In the genomic region with DNA sequence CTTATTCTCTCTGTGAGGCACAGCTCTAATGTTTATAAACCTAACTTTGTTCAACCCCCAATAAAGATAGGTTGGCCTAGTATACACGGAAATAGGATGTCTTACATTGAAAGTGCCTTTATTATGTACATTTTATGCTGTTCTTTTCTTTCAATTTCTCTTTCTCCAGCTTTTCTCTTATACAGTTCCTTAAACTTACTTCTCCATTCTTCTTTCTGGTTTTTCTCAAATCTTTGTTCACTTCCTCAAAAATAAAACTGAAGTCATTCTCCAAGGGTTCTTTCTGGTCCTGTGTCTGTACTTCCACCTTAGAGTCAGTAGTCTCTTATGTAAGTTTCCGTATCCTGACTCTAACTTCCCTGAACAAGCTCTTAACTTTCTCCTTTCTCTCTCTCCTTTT, we compare ENCODE assay signal across 9 cellular contexts. TPM values are rescaled to one million over a fixed set of nuclear protein-coding genes. Genes with fewer than 3 reads are reported as not detected.
DNase-seq lines count a peak whose midpoint lies in the region; ATAC-seq lines count a peak whose summit lies in the region.
"Had no signal": no experiment of that assay in that cellular context is flagged by ENCODE, and none has a peak within 500 bp of the region (broad histone marks: within the 10 kb centered on the region; RNA-seq: fewer than 3 reads in every experiment).

No MANE protein-coding gene starts in this region.

- no peak overlapping the region for H3K4ac ChIP-seq in mesenchymal stem cell (ENCODE audit: low read depth in 1 of 2, low read length in 2 of 2)

- H2BK5ac ChIP-seq in mesenchymal stem cell (ENCODE audit: low read depth, low read length, poor library complexity, severe bottlenecking) = no peak overlapping the region

- no peak overlapping the region for H2BK120ac ChIP-seq in mesenchymal stem cell (ENCODE audit: low read depth, low read length)

- peak; percentile 55 for DNase-seq in Ammon's horn (ENCODE audit: low spot score)
- peak; percentile 74 for DNase-seq in KBM-7
- no peak for DNase-seq in activated T-helper 1 cell treated with anti-CD3 and anti-CD28 coated beads, Interleukin-12 subunit alpha, Interleukin-12 subunit beta, Interleukin-2, Interleukin-4 antibody, amounts not matched to agents 30 ng/mL and 10 ng/mL and 1 ng/mL, durations not matched to agents 14 hours and 24 hours and 36 hours (ENCODE audit: low spot score)
- peak; percentile 25 for DNase-seq in mesenchymal stem cell
- DNase-seq in NCI-H510A (lab: John Stamatoyannopoulos, UW) = no peak
- no peak for DNase-seq in hypothalamus (lab: John Stamatoyannopoulos, UW)
- no peak for DNase-seq in effector CD4-positive, alpha-beta T cell
- DNase-seq: NCI-H748 treated with DMSO at 0.1 percent for 48 hours had no signal

- peaks cover 21% of the 10 kb centered on the region for H3K9me3 Mint-ChIP-seq in activated T-helper 1 cell treated with anti-CD3 and anti-CD28 coated beads, Interleukin-12 subunit alpha, Interleukin-12 subunit beta, Interleukin-2, Interleukin-4 antibody, amounts not matched to agents 30 ng/mL and 10 ng/mL and 1 ng/mL, durations not matched to agents 14 hours and 24 hours and 36 hours

- peaks cover under 1% of the 10 kb centered on the region for H3K27me3 Mint-ChIP-seq in activated T-helper 1 cell treated with anti-CD3 and anti-CD28 coated beads, Interleukin-12 subunit alpha, Interleukin-12 subunit beta, Interleukin-2, Interleukin-4 antibody, amounts not matched to agents 30 ng/mL and 10 ng/mL and 1 ng/mL, durations not matched to agents 14 hours and 24 hours and 36 hours (ENCODE audit: insufficient read depth)

- H3K18ac ChIP-seq in mesenchymal stem cell (ENCODE audit: low read depth in 1 of 2, low read length in 2 of 2) = no peak overlapping the region

- H3K27me3 ChIP-seq in mesenchymal stem cell (ENCODE audit: control insufficient read depth in 1 of 2, insufficient read depth in 1 of 2, low read length in 2 of 2) = no peaks in the 10 kb centered on the region

- H4K8ac ChIP-seq in mesenchymal stem cell (ENCODE audit: low read length) = no peak overlapping the region

- H2BK15ac ChIP-seq in mesenchymal stem cell (ENCODE audit: low read depth, poor library complexity, severe bottlenecking) = no peak overlapping the region

- H3K4me1 ChIP-seq in mesenchymal stem cell (ENCODE audit: control insufficient read depth, insufficient read depth, low read depth, low read length) = no peaks in the 10 kb centered on the region

- H3K4me1 Mint-ChIP-seq in activated T-helper 1 cell treated with anti-CD3 and anti-CD28 coated beads, Interleukin-12 subunit alpha, Interleukin-12 subunit beta, Interleukin-2, Interleukin-4 antibody, amounts not matched to agents 30 ng/mL and 10 ng/mL and 1 ng/mL, durations not matched to agents 14 hours and 24 hours and 36 hours (ENCODE audit: low read depth) = peaks cover 24% of the 10 kb centered on the region

- H3K27ac Mint-ChIP-seq in activated T-helper 1 cell treated with anti-CD3 and anti-CD28 coated beads, Interleukin-12 subunit alpha, Interleukin-12 subunit beta, Interleukin-2, Interleukin-4 antibody, amounts not matched to agents 30 ng/mL and 10 ng/mL and 1 ng/mL, durations not matched to agents 14 hours and 24 hours and 36 hours = peak overlapping the region; percentile 7

- no peaks in the 10 kb centered on the region for H3K9me3 ChIP-seq in mesenchymal stem cell (ENCODE audit: control insufficient read depth, low read length)

- no peak overlapping the region for H2BK12ac ChIP-seq in mesenchymal stem cell (ENCODE audit: low read length in 2 of 2)

- H3K27ac ChIP-seq in mesenchymal stem cell (ENCODE audit: low read length, poor library complexity, severe bottlenecking) = no peak overlapping the region

- H3K4me2 ChIP-seq in mesenchymal stem cell (ENCODE audit: low read length, poor library complexity, severe bottlenecking) = no peak overlapping the region

- no CpG with 5 or more reads among the region's 2 CpGs for WGBS in mesenchymal stem cell

- H3K36me3 ChIP-seq in mesenchymal stem cell (ENCODE audit: control insufficient read depth in 1 of 2, insufficient read depth in 2 of 2, low read depth in 1 of 2, low read length in 2 of 2) = no peaks in the 10 kb centered on the region

- no peak overlapping the region for H3K4me3 Mint-ChIP-seq in activated T-helper 1 cell treated with anti-CD3 and anti-CD28 coated beads, Interleukin-12 subunit alpha, Interleukin-12 subunit beta, Interleukin-2, Interleukin-4 antibody, amounts not matched to agents 30 ng/mL and 10 ng/mL and 1 ng/mL, durations not matched to agents 14 hours and 24 hours and 36 hours

- H3K23ac ChIP-seq in mesenchymal stem cell (ENCODE audit: low read length in 2 of 2) = no peak overlapping the region

- in situ Hi-C loops in KBM-7 (cut with MboI; ENCODE audit: low pct_unique_long_range_greater_than_20kb, low sequenced_read_pairs) = no loop called here

- no peaks in the 10 kb centered on the region for H3K36me3 Mint-ChIP-seq in activated T-helper 1 cell treated with anti-CD3 and anti-CD28 coated beads, Interleukin-12 subunit alpha, Interleukin-12 subunit beta, Interleukin-2, Interleukin-4 antibody, amounts not matched to agents 30 ng/mL and 10 ng/mL and 1 ng/mL, durations not matched to agents 14 hours and 24 hours and 36 hours (ENCODE audit: low read depth)

- intact Hi-C loops in activated T-helper 1 cell treated with anti-CD3 and anti-CD28 coated beads, Interleukin-12 subunit alpha, Interleukin-12 subunit beta, Interleukin-2, Interleukin-4 antibody, amounts not matched to agents 30 ng/mL and 10 ng/mL and 1 ng/mL, durations not matched to agents 14 hours and 24 hours and 36 hours (cut with micrococcal nuclease) = no loop called here

- no peak overlapping the region for H3K14ac ChIP-seq in mesenchymal stem cell (ENCODE audit: low read length in 2 of 2)

- H2AFZ ChIP-seq in mesenchymal stem cell (ENCODE audit: low read depth, low read length) = no peak overlapping the region

- H3K9ac ChIP-seq in mesenchymal stem cell (ENCODE audit: low read length) = no peak overlapping the region

- no peak overlapping the region for H2AK5ac ChIP-seq in mesenchymal stem cell (ENCODE audit: low read length, severe bottlenecking)

- ATAC-seq in GM18520 (IDR thresholded peaks at IDR 0.05; ENCODE audit: unreplicated experiment) = no peak

- H4K91ac ChIP-seq in mesenchymal stem cell (ENCODE audit: low read length) = no peak overlapping the region

- no peaks in the 10 kb centered on the region for H3K79me1 ChIP-seq in mesenchymal stem cell (replicated peaks; ENCODE audit: low read length, poor library complexity, severe bottlenecking)

- no peak overlapping the region for H3K4me3 ChIP-seq in mesenchymal stem cell (ENCODE audit: insufficient read depth in 1 of 2, low read depth in 1 of 2, low read length in 2 of 2)

RNA-seq across cellular contexts. Expression of gene NAMPT, which starts 29.2 kb away (rescaled TPM):
- 415 and 417 TPM in 2 replicates for total RNA-seq in activated T-helper 1 cell treated with anti-CD3 and anti-CD28 coated beads, Interleukin-12 subunit alpha, Interleukin-12 subunit beta, Interleukin-2, Interleukin-4 antibody, amounts not matched to agents 30 ng/mL and 10 ng/mL and 1 ng/mL, durations not matched to agents 14 hours and 24 hours and 36 hours
- polyA plus RNA-seq in mesenchymal stem cell (2013, experiment 1 of 2) = 61.9 TPM
- polyA plus RNA-seq in mesenchymal stem cell (2013, experiment 2 of 2) = 63.3 TPM

Comparison
In these comparisons a context has a peak if more than half of its experiments do, and no peak if none do; other contexts are left out.
1. DNase-seq: peak in Ammon's horn (single experiment), KBM-7 (single experiment) and mesenchymal stem cell (single experiment); none in activated T-helper 1 cell treated with anti-CD3 and anti-CD28 coated beads, Interleukin-12 subunit alpha, Interleukin-12 subunit beta, Interleukin-2, Interleukin-4 antibody, amounts not matched to agents 30 ng/mL and 10 ng/mL and 1 ng/mL, durations not matched to agents 14 hours and 24 hours and 36 hours (single experiment), NCI-H510A (single experiment), hypothalamus (0 of 51) and effector CD4-positive, alpha-beta T cell (single experiment).